ENCODE assay signal across 19 cellular contexts in genomic region chr6:128806274-128806673, GRCh38.
DNase-seq lines count a peak whose midpoint lies in the region; ATAC-seq and TF ChIP-seq lines count a peak whose summit lies in the region.
"Had no signal": no experiment of that assay in that cellular context is flagged by ENCODE, and none has a peak within 500 bp of the region (broad histone marks: within the 10 kb centered on the region; RNA-seq: fewer than 3 reads in every experiment).

No MANE protein-coding gene starts in this region.

- H3K9me3 Mint-ChIP-seq in activated CD8-positive, alpha-beta T cell treated with anti-CD3 and anti-CD28 coated beads, Interleukin-2, amount 10 ng/mL, durations not matched to agents 7 days and 5 days (ENCODE audit: insufficient read depth) = no peaks in the 10 kb centered on the region
- H3K9me3 Mint-ChIP-seq: activated naive CD8-positive, alpha-beta T cell treated with anti-CD3 and anti-CD28 coated beads, Interleukin-2, amount 50 U/mL, for 24 hours had no signal

- peaks cover 18% of the 10 kb centered on the region for H3K4me1 ChIP-seq in A673 (ENCODE audit: insufficient read depth, low read length, poor library complexity, severe bottlenecking)
- H3K4me1 ChIP-seq in Loucy (ENCODE audit: insufficient read depth, low read length, poor library complexity, severe bottlenecking) = no peaks in the 10 kb centered on the region
- no peaks in the 10 kb centered on the region for H3K4me1 ChIP-seq in mammary epithelial cell (ENCODE audit: insufficient read depth, low read length)
- H3K4me1 ChIP-seq in prostate gland (replicated peaks) = no peaks in the 10 kb centered on the region

- H3K9ac ChIP-seq in Loucy (ENCODE audit: low read depth, low read length, poor library complexity, severe bottlenecking) (no peak overlapping the region), mammary epithelial cell (ENCODE audit: insufficient read depth, low read length) (no peak overlapping the region)

- H3K4me3 ChIP-seq in A673 (ENCODE audit: low read depth, low read length, poor library complexity, severe bottlenecking) (no peak overlapping the region), Loucy (ENCODE audit: low read length, poor library complexity, severe bottlenecking) (no peak overlapping the region), mammary epithelial cell (replicated peaks in 1 of 3; ENCODE audit: insufficient read depth in 1 of 3, low read depth in 2 of 3, low read length in 3 of 3) (no peak overlapping the region), prostate gland (no peak overlapping the region)
- H3K4me3 ChIP-seq: GM12878, K562 had no signal

- TF ChIP-seq CTCF in A673 (conservative IDR thresholded peaks at IDR 0.05; ENCODE audit: low read depth, low read length) (no peak), Loucy (conservative IDR thresholded peaks at IDR 0.05; ENCODE audit: low read length) (no peak), mammary epithelial cell (conservative IDR thresholded peaks at IDR 0.05 in 1 of 2, IDR thresholded peaks at IDR 0.05 in 1 of 2; ENCODE audit: extremely low read depth in 1 of 2, insufficient read depth in 1 of 2, low read depth in 1 of 2, low read length in 2 of 2) (no peak), prostate gland (IDR thresholded peaks at IDR 0.05) (no peak)

- no peaks in the 10 kb centered on the region for H3K9me2 ChIP-seq in Loucy (replicated peaks; ENCODE audit: low read depth, low read length)

- H3K27me3 ChIP-seq in A673 (replicated peaks; ENCODE audit: insufficient read depth, low read depth, low read length, poor library complexity) = no peaks in the 10 kb centered on the region
- H3K27me3 ChIP-seq in Loucy (ENCODE audit: insufficient read depth, low read length, poor library complexity, severe bottlenecking) = no peaks in the 10 kb centered on the region
- H3K27me3 ChIP-seq in mammary epithelial cell (ENCODE audit: insufficient read depth, low read length) = no peaks in the 10 kb centered on the region
- H3K27me3 ChIP-seq in prostate gland (replicated peaks; ENCODE audit: insufficient read depth) = no peaks in the 10 kb centered on the region

- WGBS in mammary epithelial cell (ENCODE audit: low coverage, missing lambda C conversion rate) = 52% methylated on average over 3 of the region's 3 CpGs
- 54% methylated on average over 3 of the region's 3 CpGs for WGBS in prostate gland

- H3K9me3 ChIP-seq in A673 (ENCODE audit: low read depth, low read length, poor library complexity, severe bottlenecking) (peaks cover 6% of the 10 kb centered on the region), Loucy (ENCODE audit: insufficient read depth, low read depth, low read length) (no peaks in the 10 kb centered on the region), mammary epithelial cell (replicated peaks; ENCODE audit: insufficient read depth, low read length) (no peaks in the 10 kb centered on the region), prostate gland (no peaks in the 10 kb centered on the region)

- in situ Hi-C loops in mammary epithelial cell (cut with MboI; ENCODE audit: low sequenced_read_pairs in 2 of 2) = loop anchor here in 1 of 2 donors (25.0 kb wide), 1 partner anchor 456 kb away; no protein-coding TSS in a partner anchor

- ATAC-seq in left cardiac atrium = peak; percentile 30 to 67
- no peak for ATAC-seq in activated CD8-positive, alpha-beta T cell treated with anti-CD3 and anti-CD28 coated beads, Interleukin-2, amount 10 ng/mL, durations not matched to agents 7 days and 5 days
- no peak for ATAC-seq in HG02938 (IDR thresholded peaks at IDR 0.05; ENCODE audit: unreplicated experiment)
- ATAC-seq: activated naive CD8-positive, alpha-beta T cell treated with anti-CD3 and anti-CD28 coated beads, Interleukin-2, amount 50 U/mL, for 24 hours; GM12878; K562; Panc1 had no signal

- peak; percentile 23 for DNase-seq in A673 (ENCODE audit: low spot score)
- DNase-seq in mammary epithelial cell = peak; percentile 3
- DNase-seq in left cardiac atrium = no peak
- DNase-seq in activated CD8-positive, alpha-beta T cell treated with anti-CD3 and anti-CD28 coated beads, Interleukin-2, amount 10 ng/mL, durations not matched to agents 7 days and 5 days = no peak
- no peak for DNase-seq in NCI-H1930 (lab: John Stamatoyannopoulos, UW)
- no peak for DNase-seq in prostate gland (ENCODE audit: low spot score)
- DNase-seq: activated CD8-positive, alpha-beta memory T cell treated with anti-CD3 and anti-CD28 coated beads for 24 hours; activated naive CD8-positive, alpha-beta T cell treated with anti-CD3 and anti-CD28 coated beads, Interleukin-2, amount 50 U/mL, for 24 hours; cerebellar nuclear complex; mesendoderm; NCI-H146; nephron progenitor cell; stimulated activated CD4-positive, alpha-beta T cell treated with anti-CD3 and anti-CD28 coated beads, Interleukin-1b, Interleukin-23, amount 100 ng/mL, for 48 hours; WERI-Rb-1 had no signal

- H3K36me3 ChIP-seq in A673 (ENCODE audit: insufficient read depth, low read length, poor library complexity, severe bottlenecking) (no peaks in the 10 kb centered on the region), Loucy (ENCODE audit: insufficient read depth, low read length) (no peaks in the 10 kb centered on the region), mammary epithelial cell (ENCODE audit: insufficient read depth, low read length) (no peaks in the 10 kb centered on the region), prostate gland (no peaks in the 10 kb centered on the region)
- H3K36me3 ChIP-seq: WERI-Rb-1 had no signal

- intact Hi-C loops in A673 (cut with micrococcal nuclease; ENCODE audit: unreplicated experiment) = loop anchor here (2.0 to 5.0 kb wide), 2 partner anchors 447 to 566 kb away; no protein-coding TSS in a partner anchor
- intact Hi-C loops in mammary epithelial cell (cut with micrococcal nuclease) = loop anchor here (2.0 kb wide), 1 partner anchor 565 kb away; no protein-coding TSS in a partner anchor
- intact Hi-C loops in left cardiac atrium (cut with DNase I) = loop anchor here in 1 of 2 donors (5.0 kb wide), 1 partner anchor 446 kb away; no protein-coding TSS in a partner anchor
- intact Hi-C loops in prostate gland (cut with DNase I) = loop anchor here (5.0 kb wide), 2 partner anchors 446 to 566 kb away; no protein-coding TSS in a partner anchor

- dilution Hi-C loops in mammary epithelial cell (cut with HindIII; ENCODE audit: low sequenced_read_pairs) = no loop called here

- H3K4me3 Mint-ChIP-seq in activated CD8-positive, alpha-beta T cell treated with anti-CD3 and anti-CD28 coated beads, Interleukin-2, amount 10 ng/mL, durations not matched to agents 7 days and 5 days = no peak overlapping the region
- H3K4me3 Mint-ChIP-seq: activated naive CD8-positive, alpha-beta T cell treated with anti-CD3 and anti-CD28 coated beads, Interleukin-2, amount 50 U/mL, for 24 hours; nephron progenitor cell had no signal

- H3K79me2 ChIP-seq in Loucy (ENCODE audit: insufficient read depth, low read length) (no peaks in the 10 kb centered on the region), mammary epithelial cell (ENCODE audit: insufficient read depth, low read length) (no peaks in the 10 kb centered on the region)

- no peaks in the 10 kb centered on the region for H3F3A ChIP-seq in Loucy (ENCODE audit: low read depth)

- no peak overlapping the region for H3K27ac ChIP-seq in A673 (ENCODE audit: low read depth, low read length, poor library complexity, severe bottlenecking)
- no peak overlapping the region for H3K27ac ChIP-seq in mammary epithelial cell (ENCODE audit: insufficient read depth, low read depth, low read length)
- H3K27ac ChIP-seq in prostate gland = no peak overlapping the region
- H3K27ac ChIP-seq: WERI-Rb-1 had no signal

- CTCF ChIA-PET in A673 (lab: Charles Lee) (interaction anchor here (0.6 kb wide), 1 partner anchor 209 kb away, joined by 3 read pairs; no protein-coding TSS in a partner anchor), mammary epithelial cell (lab: Charles Lee; ENCODE audit: low non-redundant PET) (no interaction called here)
- CTCF ChIA-PET in activated CD8-positive, alpha-beta T cell treated with anti-CD3 and anti-CD28 coated beads, Interleukin-2, amount 10 ng/mL, durations not matched to agents 7 days and 5 days (lab: Charles Lee) = no interaction called here

- peaks cover 4% of the 10 kb centered on the region for H3K27me3 Mint-ChIP-seq in activated CD8-positive, alpha-beta T cell treated with anti-CD3 and anti-CD28 coated beads, Interleukin-2, amount 10 ng/mL, durations not matched to agents 7 days and 5 days (ENCODE audit: low read depth)

- H3K4me2 ChIP-seq in Loucy (ENCODE audit: low read depth, low read length, poor library complexity, severe bottlenecking) = no peak overlapping the region
- no peak overlapping the region for H3K4me2 ChIP-seq in mammary epithelial cell (ENCODE audit: insufficient read depth, low read depth, low read length)

- TF ChIP-seq POLR2A in prostate gland (IDR thresholded peaks at IDR 0.05) = no peak

- H2AFZ ChIP-seq in Loucy (ENCODE audit: low read length) (0 out of 2 replicates have a peak overlapping the region, but pooled peaks have one; percentile 3), mammary epithelial cell (ENCODE audit: low read depth, low read length) (no peak overlapping the region)

- H3K36me3 Mint-ChIP-seq in activated CD8-positive, alpha-beta T cell treated with anti-CD3 and anti-CD28 coated beads, Interleukin-2, amount 10 ng/mL, durations not matched to agents 7 days and 5 days (ENCODE audit: low read depth) = no peaks in the 10 kb centered on the region

- H3K4me1 Mint-ChIP-seq in activated CD8-positive, alpha-beta T cell treated with anti-CD3 and anti-CD28 coated beads, Interleukin-2, amount 10 ng/mL, durations not matched to agents 7 days and 5 days (ENCODE audit: low read depth) = no peaks in the 10 kb centered on the region
- H3K4me1 Mint-ChIP-seq: activated naive CD8-positive, alpha-beta T cell treated with anti-CD3 and anti-CD28 coated beads, Interleukin-2, amount 50 U/mL, for 24 hours had no signal

- H3K27ac Mint-ChIP-seq in activated CD8-positive, alpha-beta T cell treated with anti-CD3 and anti-CD28 coated beads, Interleukin-2, amount 10 ng/mL, durations not matched to agents 7 days and 5 days = no peak overlapping the region
- H3K27ac Mint-ChIP-seq: activated naive CD8-positive, alpha-beta T cell treated with anti-CD3 and anti-CD28 coated beads, Interleukin-2, amount 50 U/mL, for 24 hours; nephron progenitor cell had no signal

- BruUV-seq in A673 (replicated peaks; lab: Mats Ljungman, UMichigan) (no TSS peak), mammary epithelial cell (replicated peaks; lab: Mats Ljungman, UMichigan) (no TSS peak)

- H4K20me1 ChIP-seq in Loucy (ENCODE audit: insufficient read depth, low read length, poor library complexity, severe bottlenecking) (no peaks in the 10 kb centered on the region), mammary epithelial cell (ENCODE audit: insufficient read depth, low read length) (no peaks in the 10 kb centered on the region)

- POLR2A ChIA-PET in A673 (lab: Charles Lee; ENCODE audit: low non-redundant PET) = no interaction called here
- POLR2A ChIA-PET in activated CD8-positive, alpha-beta T cell treated with anti-CD3 and anti-CD28 coated beads, Interleukin-2, amount 10 ng/mL, durations not matched to agents 7 days and 5 days (lab: Charles Lee) = no interaction called here

Comparison
In these comparisons a context has a peak if more than half of its experiments do, and no peak if none do; other contexts are left out.
1. DNase-seq: peak in A673 (single experiment) and mammary epithelial cell (single experiment); none in left cardiac atrium (single experiment), activated CD8-positive, alpha-beta T cell treated with anti-CD3 and anti-CD28 coated beads, Interleukin-2, amount 10 ng/mL, durations not matched to agents 7 days and 5 days (single experiment), NCI-H1930 (0 of 2) and prostate gland (single experiment).
2. ATAC-seq: peak in left cardiac atrium (2 of 2); none in activated CD8-positive, alpha-beta T cell treated with anti-CD3 and anti-CD28 coated beads, Interleukin-2, amount 10 ng/mL, durations not matched to agents 7 days and 5 days (single experiment) and HG02938 (single experiment).